ENCODE assay signal across 12 cellular contexts in the genomic region with DNA sequence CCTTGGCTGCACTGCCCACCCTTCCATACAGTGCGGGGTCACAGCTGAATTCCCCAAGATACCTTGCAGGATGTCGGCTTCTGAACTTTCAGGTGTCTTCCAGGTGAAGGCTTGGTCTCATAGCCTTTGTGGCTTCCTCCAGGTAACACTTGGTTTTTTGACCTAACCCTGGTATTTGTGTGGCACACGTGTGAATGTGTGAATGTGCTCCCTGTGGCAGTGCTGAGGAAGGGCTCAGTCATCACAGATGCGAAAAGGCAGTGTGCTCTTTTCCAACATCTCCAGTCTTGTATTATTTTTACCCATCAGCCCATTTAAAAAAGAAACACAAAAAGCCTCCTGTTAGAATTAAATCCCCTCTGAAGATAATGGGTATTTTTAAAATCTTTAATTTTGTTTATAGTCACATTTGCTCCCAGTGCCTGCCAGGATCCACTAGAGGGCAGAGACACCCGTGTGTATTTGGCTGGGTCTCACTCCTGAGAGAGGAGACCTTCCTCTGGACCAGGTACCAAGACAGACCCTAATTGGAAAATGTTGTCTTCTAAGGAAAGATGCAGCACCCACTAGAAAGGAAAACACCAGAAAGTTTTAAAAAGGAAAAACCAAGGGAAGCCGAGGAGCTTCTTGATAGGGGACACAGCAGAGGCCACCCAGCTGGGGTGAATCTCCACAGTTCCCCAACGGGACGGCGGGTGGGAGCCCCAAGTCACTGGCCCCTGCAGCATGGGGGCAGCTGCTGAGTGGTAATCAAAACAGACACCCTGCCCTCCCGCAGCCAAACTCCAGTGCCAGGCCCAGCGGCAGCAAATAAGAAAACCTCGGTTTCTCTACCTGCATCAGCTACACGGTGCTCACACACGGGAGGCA. TPM values are rescaled to one million over a fixed set of nuclear protein-coding genes. Genes with fewer than 3 reads are reported as not detected.
A peak's percentile ranks its signal among the peaks of the same experiment; 100 is the strongest.
DNase-seq lines count a peak whose midpoint lies in the region; ATAC-seq and TF ChIP-seq lines count a peak whose summit lies in the region.
"Had no signal": no experiment of that assay in that cellular context is flagged by ENCODE, and none has a peak within 500 bp of the region (broad histone marks: within the 10 kb centered on the region; RNA-seq: fewer than 3 reads in every experiment).

No MANE protein-coding gene starts in this region.

- no peaks in the 10 kb centered on the region; a peak in 1 of 4 replicates for H3K4me1 ChIP-seq in SK-N-SH (ENCODE audit: control insufficient read depth in 1 of 2, insufficient read depth in 2 of 2, low read depth in 1 of 2, low read length in 1 of 2)
- H3K4me1 ChIP-seq in RWPE2 (ENCODE audit: insufficient read depth, poor library complexity, severe bottlenecking), result no peaks in the 10 kb centered on the region
- peaks cover 16% of the 10 kb centered on the region for H3K4me1 ChIP-seq in testis

- H3K9me3 Mint-ChIP-seq in glutamatergic neuron (ENCODE audit: unreplicated experiment), result no peaks in the 10 kb centered on the region
- H3K9me3 Mint-ChIP-seq: CD14-positive monocyte; stimulated activated naive CD8-positive, alpha-beta T cell treated with anti-CD3 and anti-CD28 coated beads, Interleukin-15, Interleukin-2, amounts not matched to agents 100 ng/mL and 50 ng/mL, for 24 hours had no signal

- intact Hi-C loops in testis (cut with DNase I; ENCODE audit: low total_unique reads), result no loop called here

- H3K27me3 ChIP-seq in SK-N-SH (ENCODE audit: insufficient read depth) (no peaks in the 10 kb centered on the region), RWPE2 (ENCODE audit: insufficient read depth, poor library complexity, severe bottlenecking) (no peaks in the 10 kb centered on the region), testis (no peaks in the 10 kb centered on the region)

- POLR2A ChIA-PET in SK-N-SH (lab: Yijun Ruan, JAX), result no interaction called here

- H4K20me1 ChIP-seq in SK-N-SH (ENCODE audit: insufficient read depth), result no peaks in the 10 kb centered on the region

- no peak overlapping the region for H3K27ac ChIP-seq in SK-N-SH (ENCODE audit: low read depth in 2 of 2, low read length in 1 of 2)
- H3K27ac ChIP-seq in RWPE2 (ENCODE audit: poor library complexity, severe bottlenecking), result no peak overlapping the region
- no peak overlapping the region for H3K27ac ChIP-seq in testis

- no peak overlapping the region for H2AFZ ChIP-seq in SK-N-SH (ENCODE audit: low read depth)

- no peaks in the 10 kb centered on the region for H3K79me2 ChIP-seq in SK-N-SH (ENCODE audit: insufficient read depth)

- H3K4me3 ChIP-seq in SK-N-SH (ENCODE audit: low read depth in 2 of 2, low read length in 1 of 2), result no peak overlapping the region
- H3K4me3 ChIP-seq in RWPE2 (ENCODE audit: severe bottlenecking), result no peak overlapping the region
- H3K4me3 ChIP-seq in testis, result no peak overlapping the region

- DNase-seq in SK-N-SH, result peak; percentile 42
- DNase-seq in RWPE2 (ENCODE audit: low spot score), result no peak
- no peak for DNase-seq in glutamatergic neuron
- no peak for DNase-seq in testis
- no peak for DNase-seq in SW480 (ENCODE audit: low spot score)
- DNase-seq in NCI-H2107 treated with DMSO at 0.1 percent for 48 hours (lab: John Stamatoyannopoulos, UW; ENCODE audit: unreplicated experiment), result no peak
- DNase-seq: activated CD4-positive, alpha-beta T cell treated with anti-CD3 and anti-CD28 coated beads, Interleukin-2, amount 10 ng/mL, durations not matched to agents 24 days and 14 days; NCI-H1436 treated with DMSO at 0.1 percent for 48 hours had no signal

- TF ChIP-seq POLR2A in testis (IDR thresholded peaks at IDR 0.05), result no peak
- TF ChIP-seq POLR2A in GM18505 (IDR thresholded peaks at IDR 0.05; ENCODE audit: borderline replicate concordance, extremely low read depth, insufficient read depth, insufficient read length), result no peak

- TF ChIP-seq CTCF in SK-N-SH (IDR thresholded peaks at IDR 0.05) (peak; percentile 65), RWPE2 (IDR thresholded peaks at IDR 0.05; ENCODE audit: poor library complexity, severe bottlenecking) (peak; percentile 86), glutamatergic neuron (IDR thresholded peaks at IDR 0.05; ENCODE audit: partially characterized antibody, unreplicated experiment) (peak; percentile 48), testis (IDR thresholded peaks at IDR 0.05) (peak in 2 of 3 experiments; percentile 45)

- peak; percentile 63 for TF ChIP-seq RAD21 in SK-N-SH (IDR thresholded peaks at IDR 0.05; ENCODE audit: low read length)

- H3K9ac ChIP-seq in SK-N-SH, result no peak overlapping the region

- H3K4me3 Mint-ChIP-seq in glutamatergic neuron (ENCODE audit: unreplicated experiment), result no peak overlapping the region
- H3K4me3 Mint-ChIP-seq: activated CD4-positive, alpha-beta T cell treated with anti-CD3 and anti-CD28 coated beads, Interleukin-2, amount 10 ng/mL, durations not matched to agents 24 days and 14 days; CD14-positive monocyte; stimulated activated naive CD8-positive, alpha-beta T cell treated with anti-CD3 and anti-CD28 coated beads, Interleukin-15, Interleukin-2, amounts not matched to agents 100 ng/mL and 50 ng/mL, for 24 hours had no signal

- H3K4me1 Mint-ChIP-seq in glutamatergic neuron (ENCODE audit: low read depth, unreplicated experiment), result peaks cover 14% of the 10 kb centered on the region
- H3K4me1 Mint-ChIP-seq: CD14-positive monocyte had no signal

- H3K36me3 ChIP-seq in SK-N-SH (replicated peaks in 1 of 2; ENCODE audit: control insufficient read depth in 1 of 2, insufficient read depth in 2 of 2, low read length in 1 of 2) (no peaks in the 10 kb centered on the region), RWPE2 (ENCODE audit: low read depth) (no peaks in the 10 kb centered on the region), testis (ENCODE audit: low read depth, missing control alignments) (no peaks in the 10 kb centered on the region)

- 24% methylated on average over 14 of the region's 14 CpGs for WGBS in SK-N-SH (ENCODE audit: low lambda C conversion rate)
- 73 to 82% methylated on average over 14 of the region's 14 CpGs for WGBS in testis, 2 donors

- no peak; the same call in 2 of the 3 replicates for ATAC-seq in SK-N-SH treated with all-trans-retinoic acid at 6 μM for 48 hours
- ATAC-seq in RWPE2 (ENCODE audit: low read depth), result peak; percentile 61; the same call in 2 of the 3 replicates
- ATAC-seq in GM18505 (IDR thresholded peaks at IDR 0.05; ENCODE audit: unreplicated experiment), result no peak

- no peaks in the 10 kb centered on the region for H3K36me3 Mint-ChIP-seq in glutamatergic neuron (ENCODE audit: unreplicated experiment)
- H3K36me3 Mint-ChIP-seq: CD14-positive monocyte had no signal

- no peak for TF ChIP-seq EP300 in SK-N-SH (IDR thresholded peaks at IDR 0.05; ENCODE audit: borderline replicate concordance in 1 of 2, low read depth in 1 of 2, low read length in 1 of 2)

- H3K4me2 ChIP-seq in SK-N-SH, result no peak overlapping the region

- H3K9me3 ChIP-seq in SK-N-SH, result no peaks in the 10 kb centered on the region
- H3K9me3 ChIP-seq in RWPE2 (ENCODE audit: severe bottlenecking), result no peaks in the 10 kb centered on the region
- no peaks in the 10 kb centered on the region for H3K9me3 ChIP-seq in testis

- CTCF ChIA-PET in SK-N-SH (lab: Yijun Ruan, JAX), result interaction anchor here (0.6 to 2.0 kb wide), 11 partner anchors 11 to 617 kb away, joined by 3 to 8 read pairs (median 3); no protein-coding TSS in a partner anchor

- H3F3A ChIP-seq in SK-N-SH (replicated peaks; ENCODE audit: insufficient read depth), result no peaks in the 10 kb centered on the region

- no peak overlapping the region for H3K27ac Mint-ChIP-seq in glutamatergic neuron (ENCODE audit: unreplicated experiment)
- H3K27ac Mint-ChIP-seq: activated CD4-positive, alpha-beta T cell treated with anti-CD3 and anti-CD28 coated beads, Interleukin-2, amount 10 ng/mL, durations not matched to agents 24 days and 14 days; CD14-positive monocyte; stimulated activated naive CD8-positive, alpha-beta T cell treated with anti-CD3 and anti-CD28 coated beads, Interleukin-15, Interleukin-2, amounts not matched to agents 100 ng/mL and 50 ng/mL, for 24 hours had no signal

- no peaks in the 10 kb centered on the region for H3K27me3 Mint-ChIP-seq in glutamatergic neuron (ENCODE audit: unreplicated experiment)

- no peaks in the 10 kb centered on the region for H3K9me2 ChIP-seq in SK-N-SH

TF ChIP-seq in SK-N-SH, 30 proteins besides CTCF, POLR2A, EP300 and RAD21:
- TF ChIP-seq SMC3 (IDR thresholded peaks at IDR 0.05; ENCODE audit: low read depth, low read length) (peak; percentile 38), MXI1 (IDR thresholded peaks at IDR 0.05; ENCODE audit: low read depth, low read length) (no peak), JUND (IDR thresholded peaks at IDR 0.05) (no peak)

TF ChIP-seq in SK-N-SH treated with all-trans-retinoic acid at 6 μM for 48 hours, 23 proteins besides CTCF, POLR2A, EP300 and RAD21:
- TF ChIP-seq PPARA (CRISPR knock-in tag; IDR thresholded peaks at IDR 0.05; ENCODE audit: borderline replicate concordance) (no peak), ZFP30 (CRISPR knock-in tag; IDR thresholded peaks at IDR 0.05) (no peak), GLIS3 (CRISPR knock-in tag; IDR thresholded peaks at IDR 0.05) (no peak), TCF4 (CRISPR knock-in tag; IDR thresholded peaks at IDR 0.05; ENCODE audit: borderline replicate concordance) (no peak), ZNF70 (CRISPR knock-in tag; IDR thresholded peaks at IDR 0.05) (no peak), ISL1 (CRISPR knock-in tag; IDR thresholded peaks at IDR 0.05) (no peak), ZFP3 (CRISPR knock-in tag; IDR thresholded peaks at IDR 0.05) (no peak), ESRRG (CRISPR knock-in tag; IDR thresholded peaks at IDR 0.05) (no peak), ARNTL (CRISPR knock-in tag; IDR thresholded peaks at IDR 0.05; ENCODE audit: borderline replicate concordance, low read depth) (no peak)

RNA-seq across cellular contexts. Expression of gene FAM110C, which starts 27.7 kb away (rescaled TPM):
- polyA plus RNA-seq in SK-N-SH (2012; rRNA removed), result not detected in 2 replicates
- polyA plus RNA-seq in SK-N-SH (2012; cell fraction: cytosol; rRNA removed), result under 0.01 TPM in 1 of 2 replicates, not detected in the other
- not detected in 2 replicates for polyA plus RNA-seq in SK-N-SH (2012; cell fraction: nucleus; rRNA removed)
- not detected for total RNA-seq in glutamatergic neuron (ENCODE audit: unreplicated experiment)
- total RNA-seq in testis, result 10 to 100 TPM; 13.5 to 16.3 TPM
- polyA plus RNA-seq in testis (ENCODE audit: insufficient read depth, low read depth, low replicate concordance), result 8.5 TPM
- polyA plus RNA-seq: CD14-positive monocyte had no signal

Comparison
In these comparisons a context has a peak if more than half of its experiments do, and no peak if none do; other contexts are left out.
1. RNA of gene FAM110C, which starts 27.7 kb away (total RNA-seq): 13.5 to 16.3 TPM in testis; not detected in glutamatergic neuron (single experiment); every median in the first group is over 10 times any median in the second.
2. Peak in every context shown above with its lines, with median percentiles within 50 percentile points of each other: CTCF ChIP-seq.